8 cellular contexts compared by ENCODE assay signal in the genomic region with DNA sequence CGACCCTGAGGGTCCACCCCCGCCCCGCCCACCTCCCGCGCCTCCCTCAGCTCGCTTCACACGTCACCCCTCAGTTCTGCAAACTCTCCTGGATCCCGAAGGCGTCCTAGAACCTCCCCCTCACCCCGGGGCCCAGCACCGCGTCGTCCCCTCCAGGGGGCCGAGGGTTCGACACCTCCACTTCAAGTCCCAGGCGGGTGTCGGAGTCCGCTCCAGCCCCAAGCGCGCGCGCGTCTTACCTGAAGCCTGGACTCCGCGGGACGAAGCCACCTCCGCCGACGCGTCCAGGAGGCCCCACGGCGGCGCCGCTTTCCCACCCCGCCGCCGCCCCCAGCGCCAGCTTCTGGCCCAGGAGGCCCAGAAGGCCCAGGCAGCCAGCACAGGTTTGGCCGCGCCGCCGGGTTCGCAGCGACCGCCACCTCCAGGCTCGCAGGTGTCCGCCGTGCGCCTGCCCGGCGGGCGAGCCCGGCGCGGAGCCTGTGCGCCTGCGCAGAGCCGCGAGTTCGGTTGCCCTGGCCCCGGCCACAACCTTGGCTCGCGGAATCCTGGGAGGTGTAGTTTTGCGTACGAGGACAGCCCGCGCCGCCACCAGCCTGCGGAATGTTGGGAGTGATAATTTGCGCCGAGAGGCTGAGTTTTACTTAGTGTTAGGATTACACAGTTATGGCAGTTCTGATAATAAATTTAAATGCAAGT. TPM values are rescaled to one million over a fixed set of nuclear protein-coding genes. Genes with fewer than 3 reads are reported as not detected.
DNase-seq lines count a peak whose midpoint lies in the region; ATAC-seq and TF ChIP-seq lines count a peak whose summit lies in the region.

A gene (minus strand): TSS at position 483 of the 696 bp plus-strand sequence. CDS start 24,648 bp downstream, outside the sequence.

- H3K36me3 Mint-ChIP-seq in T-helper 1 cell treated with Interleukin-12 subunit alpha and Interleukin-12 subunit beta and Interleukin-4 antibody, amounts not matched to agents 30 μg/mL and 1 μg/mL, for 36 hours (ENCODE audit: low read depth) = no peaks in the 10 kb centered on the region

- no peaks in the 10 kb centered on the region for H3K36me3 ChIP-seq in heart right ventricle
- no peaks in the 10 kb centered on the region for H3K36me3 ChIP-seq in tibial nerve

- no peak within 1 kb of the TSS for H3K27ac Mint-ChIP-seq in T-helper 1 cell treated with Interleukin-12 subunit alpha and Interleukin-12 subunit beta and Interleukin-4 antibody, amounts not matched to agents 30 μg/mL and 1 μg/mL, for 36 hours

- DNase-seq in G401 (ENCODE audit: low spot score) (peak; percentile 90), NCI-H1105 (lab: John Stamatoyannopoulos, UW) (peak; percentile 52), amniotic epithelial cell (ENCODE audit: low read depth) (peak; percentile 63), heart right ventricle (peak; percentile 91), pons (ENCODE audit: low spot score) (peak; percentile 85), tibial nerve (ENCODE audit: low spot score in 2 of 2) (peak; percentile 77 to 79)

- peaks cover 8% of the 10 kb centered on the region for H3K4me1 Mint-ChIP-seq in T-helper 1 cell treated with Interleukin-12 subunit alpha and Interleukin-12 subunit beta and Interleukin-4 antibody, amounts not matched to agents 30 μg/mL and 1 μg/mL, for 36 hours (ENCODE audit: low read depth)

- H3K27me3 ChIP-seq in heart right ventricle = no peaks in the 10 kb centered on the region
- H3K27me3 ChIP-seq in tibial nerve = no peaks in the 10 kb centered on the region

- peak within 1 kb of the TSS; percentile 68 for H3K4me3 Mint-ChIP-seq in T-helper 1 cell treated with Interleukin-12 subunit alpha and Interleukin-12 subunit beta and Interleukin-4 antibody, amounts not matched to agents 30 μg/mL and 1 μg/mL, for 36 hours

- intact Hi-C loops in heart right ventricle (cut with DNase I) = no loop called here

- peak in 1 of 9 donors; percentile 25 for TF ChIP-seq CTCF in heart right ventricle (IDR thresholded peaks at IDR 0.05)
- TF ChIP-seq CTCF in tibial nerve (IDR thresholded peaks at IDR 0.05) = peak in 2 of 5 experiments; percentile 19 to 47

- in situ Hi-C loops in G401 (cut with HindIII; ENCODE audit: low sequenced_read_pairs) = no loop called here

- TF ChIP-seq EP300 in tibial nerve (IDR thresholded peaks at IDR 0.05) = peak in 1 of 2 donors; percentile 54

- peaks cover 0 to 36% (median 23%) of the 10 kb centered on the region in 9 donors for H3K4me1 ChIP-seq in heart right ventricle
- peaks cover 0 to 27% (median 5%) of the 10 kb centered on the region in 4 donors for H3K4me1 ChIP-seq in tibial nerve

- H3K27ac ChIP-seq in heart right ventricle = peak within 1 kb of the TSS in 9 of 10 donors; percentile 32 to 79 (median 65)
- peak within 1 kb of the TSS; percentile 60 to 89 (median 72) for H3K27ac ChIP-seq in tibial nerve

- H3K9me3 ChIP-seq in heart right ventricle = no peaks in the 10 kb centered on the region
- H3K9me3 ChIP-seq in tibial nerve = no peaks in the 10 kb centered on the region

- peaks cover 3% of the 10 kb centered on the region for H3K9me3 Mint-ChIP-seq in T-helper 1 cell treated with Interleukin-12 subunit alpha and Interleukin-12 subunit beta and Interleukin-4 antibody, amounts not matched to agents 30 μg/mL and 1 μg/mL, for 36 hours

- ATAC-seq in HG02588 (IDR thresholded peaks at IDR 0.05; ENCODE audit: unreplicated experiment) (peak; percentile 94), heart right ventricle (peak; percentile 95 to 98 (median 97))

- peaks cover 3% of the 10 kb centered on the region for H3K27me3 Mint-ChIP-seq in T-helper 1 cell treated with Interleukin-12 subunit alpha and Interleukin-12 subunit beta and Interleukin-4 antibody, amounts not matched to agents 30 μg/mL and 1 μg/mL, for 36 hours (ENCODE audit: low read depth)

- peak within 1 kb of the TSS; percentile 68 to 97 (median 89) for H3K4me3 ChIP-seq in heart right ventricle
- H3K4me3 ChIP-seq in tibial nerve = peak within 1 kb of the TSS; percentile 76 to 98 (median 89)

- peak; percentile 7 to 67 for TF ChIP-seq POLR2A in tibial nerve (IDR thresholded peaks at IDR 0.05)

- 0 to 1% methylated on average over 56 to 71 of the region's 71 CpGs for WGBS in heart right ventricle, 2 donors
- 1 to 2% methylated on average over 53 to 60 of the region's 71 CpGs for WGBS in tibial nerve, 2 donors

RNA-seq across cellular contexts. Expression of the gene that starts here (rescaled TPM):
- 21.9 and 24.6 TPM in 2 replicates for total RNA-seq in G401 (2014; rRNA removed; shearing (Covaris generic))
- total RNA-seq in heart right ventricle (10 to 100 TPM; 12.8 to 29.4 (median 17.6) TPM), tibial nerve (10 to 100 TPM; 22.2 to 39.4 (median 27.8) TPM)
- 10 to 100 TPM in 1 of 2 donors, 1 to 10 TPM in 1; 7.1 to 16.8 TPM for polyA plus RNA-seq in heart right ventricle

Comparison
In these comparisons a context has a peak if more than half of its experiments do, and no peak if none do; other contexts are left out.
1. Peak in every context shown above with its lines: DNase-seq, ATAC-seq, H3K4me3 ChIP-seq and H3K27ac ChIP-seq.